ENCODE assay signal across 22 cellular contexts in genomic region chr6:25395731-25396130, GRCh38.
"Had no signal": no experiment of that assay in that cellular context is flagged by ENCODE, and none has a peak within 500 bp of the region (broad histone marks: within the 10 kb centered on the region; RNA-seq: fewer than 3 reads in every experiment).

No MANE protein-coding gene starts in this region.

- H3K27ac ChIP-seq: neutrophil, pancreas, suprapubic skin, transverse colon, upper lobe of right lung, uterus had no signal

- ATAC-seq: left lobe of liver; natural killer cell; pancreas; sciatic nerve; stimulated activated naive CD8-positive, alpha-beta T cell treated with anti-CD3 and anti-CD28 coated beads, Interleukin-15, amount 100 ng/mL, for 72 hours; upper lobe of right lung had no signal

- H3K36me3 ChIP-seq: neutrophil, pancreas, suprapubic skin, transverse colon, upper lobe of right lung, uterus had no signal

- H3K27me3 ChIP-seq: neutrophil, pancreas, suprapubic skin, transverse colon, upper lobe of right lung, uterus had no signal

- H3K4me2 ChIP-seq: smooth muscle cell had no signal

- H3K36me3 Mint-ChIP-seq: memory B cell, natural killer cell had no signal

- H3K27ac Mint-ChIP-seq: memory B cell; natural killer cell; stimulated activated naive CD8-positive, alpha-beta T cell treated with anti-CD3 and anti-CD28 coated beads, Interleukin-15, amount 100 ng/mL, for 72 hours had no signal

- H3K4me3 Mint-ChIP-seq: memory B cell; natural killer cell; stimulated activated naive CD8-positive, alpha-beta T cell treated with anti-CD3 and anti-CD28 coated beads, Interleukin-15, amount 100 ng/mL, for 72 hours had no signal

- H3K4me1 ChIP-seq: pancreas, transverse colon had no signal

- H3K27me3 Mint-ChIP-seq: memory B cell; stimulated activated naive CD8-positive, alpha-beta T cell treated with anti-CD3 and anti-CD28 coated beads, Interleukin-15, amount 100 ng/mL, for 72 hours had no signal

- DNase-seq: cortex of kidney; head of caudate nucleus; kidney; natural killer cell; pancreas; stimulated activated CD4-positive, alpha-beta T cell treated with anti-CD3 and anti-CD28 coated beads, Interleukin-12 subunit alpha, Interleukin-12 subunit beta, amount 100 ng/mL, for 4 hours; stimulated activated CD4-positive, alpha-beta T cell treated with anti-CD3 and anti-CD28 coated beads, Interleukin-1b, Interleukin-23, amount 100 ng/mL, for 48 hours; stimulated activated CD4-positive, alpha-beta T cell treated with anti-CD3 and anti-CD28 coated beads, Interleukin-4, amount 100 ng/mL, for 1 hour; stimulated activated CD8-positive, alpha-beta memory T cell treated with anti-CD3 and anti-CD28 coated beads, Interleukin-4, amount 100 ng/mL, for 48 hours; stimulated activated naive CD4-positive, alpha-beta T cell; stimulated activated naive CD8-positive, alpha-beta T cell treated with anti-CD3 and anti-CD28 coated beads, Interleukin-15, amount 100 ng/mL, for 72 hours; transverse colon; upper lobe of right lung; uterus had no signal

- H3K9me3 ChIP-seq: neutrophil, pancreas, suprapubic skin, transverse colon, upper lobe of right lung, uterus had no signal

- H3K4me3 ChIP-seq: lung, pancreas, smooth muscle cell, suprapubic skin, transverse colon, upper lobe of right lung, uterus had no signal

- H3K9me3 Mint-ChIP-seq: memory B cell; natural killer cell; stimulated activated naive CD8-positive, alpha-beta T cell treated with anti-CD3 and anti-CD28 coated beads, Interleukin-15, amount 100 ng/mL, for 72 hours had no signal

- H3K4me1 Mint-ChIP-seq: memory B cell; natural killer cell; stimulated activated naive CD8-positive, alpha-beta T cell treated with anti-CD3 and anti-CD28 coated beads, Interleukin-15, amount 100 ng/mL, for 72 hours had no signal

- FAIRE-seq: frontal cortex, kidney, pancreas had no signal
